In the genomic region with DNA sequence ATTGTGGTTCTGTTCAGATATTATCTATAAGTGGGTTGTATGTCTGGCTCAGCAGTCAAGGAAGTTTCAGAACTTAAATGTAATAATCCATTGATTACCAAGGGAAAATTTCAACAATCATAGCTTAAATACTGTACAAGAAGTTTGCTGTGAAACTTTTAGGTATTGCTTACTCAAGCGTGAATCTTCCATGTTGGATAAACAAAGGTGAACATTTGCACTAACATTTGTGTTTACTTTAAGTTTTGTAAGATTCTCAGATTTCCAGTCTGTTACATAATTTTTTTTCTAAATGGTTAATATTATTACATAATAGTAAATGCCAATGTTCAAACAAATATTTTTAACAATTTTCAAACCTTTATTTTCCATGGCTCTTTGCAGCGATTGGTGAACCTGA, we compare ENCODE assay signal across 6 cellular contexts.
"Had no signal": no experiment of that assay in that cellular context is flagged by ENCODE, and none has a peak within 500 bp of the region (broad histone marks: within the 10 kb centered on the region; RNA-seq: fewer than 3 reads in every experiment).

No MANE protein-coding gene starts in this region.

- H3K27me3 Mint-ChIP-seq: IgD-negative memory B cell had no signal

- H3K27ac ChIP-seq: HL-60 had no signal

- H3K4me3 Mint-ChIP-seq: IgD-negative memory B cell had no signal

- FAIRE-seq: HTR-8/SVneo had no signal

- H3K27ac Mint-ChIP-seq: IgD-negative memory B cell had no signal

- H3K9me3 Mint-ChIP-seq: IgD-negative memory B cell had no signal

- DNase-seq: IMR-90, KBM-7, KG1 had no signal

- H3K36me3 Mint-ChIP-seq: IgD-negative memory B cell had no signal
